11 cellular contexts compared by ENCODE assay signal in genomic region chr1:59016390-59016789, GRCh38.
A peak's percentile ranks its signal among the peaks of the same experiment; 100 is the strongest.
DNase-seq lines count a peak whose midpoint lies in the region; ATAC-seq and TF ChIP-seq lines count a peak whose summit lies in the region.
"Had no signal": no experiment of that assay in that cellular context is flagged by ENCODE, and none has a peak within 500 bp of the region (broad histone marks: within the 10 kb centered on the region; RNA-seq: fewer than 3 reads in every experiment).

No MANE protein-coding gene starts in this region.

- no CpG with 5 or more reads among the region's 2 CpGs for WGBS in trophoblast cell (ENCODE audit: extremely low coverage, insufficient coverage, insufficient read length)

- peak overlapping the region; percentile 37 for H3K27ac ChIP-seq in brain microvascular endothelial cell
- no peak overlapping the region for H3K27ac ChIP-seq in trophoblast cell (ENCODE audit: low read depth, low read length)

- peaks cover 30 to 38% of the 10 kb centered on the region in 2 experiments for H3K4me1 ChIP-seq in trophoblast cell (ENCODE audit: control insufficient read depth in 1 of 2, insufficient read depth in 2 of 2, low read length in 2 of 2)

- H3K14ac ChIP-seq in trophoblast cell (ENCODE audit: low read length): peak overlapping the region; percentile 15

- peak overlapping the region; percentile 58 for H4K91ac ChIP-seq in trophoblast cell (ENCODE audit: low read depth, low read length)

- TF ChIP-seq CTCF in brain microvascular endothelial cell (IDR thresholded peaks at IDR 0.05; ENCODE audit: low read depth, low read length, missing control alignments): peak; percentile 6

- H3K27me3 ChIP-seq in brain microvascular endothelial cell (replicated peaks) (no peaks in the 10 kb centered on the region), trophoblast cell (ENCODE audit: insufficient read depth, low read length) (no peaks in the 10 kb centered on the region)

- in situ Hi-C loops in brain microvascular endothelial cell (cut with HindIII; ENCODE audit: low pct_ligation_motif_present, low sequenced_read_pairs): no loop called here

- no peak overlapping the region for H4K8ac ChIP-seq in trophoblast cell (ENCODE audit: low read depth, low read length)

- H3K23ac ChIP-seq in trophoblast cell (ENCODE audit: low read length): no peak overlapping the region

- H3K79me1 ChIP-seq in trophoblast cell (ENCODE audit: low read length): peaks cover 13% of the 10 kb centered on the region

- no peaks in the 10 kb centered on the region for H3K36me3 ChIP-seq in brain microvascular endothelial cell (replicated peaks)
- H3K36me3 ChIP-seq in trophoblast cell (ENCODE audit: control insufficient read depth in 1 of 2, insufficient read depth in 2 of 2, low read length in 2 of 2): no peaks in the 10 kb centered on the region

- H4K12ac ChIP-seq in trophoblast cell (ENCODE audit: low read depth, low read length): no peak overlapping the region

- peak; percentile 27 for DNase-seq in NCI-H1092 treated with DMSO at 0.1 percent for 48 hours (lab: John Stamatoyannopoulos, UW)
- DNase-seq in NCI-H1092 (lab: John Stamatoyannopoulos, UW): no peak
- peak; percentile 53 for DNase-seq in NCI-H146 treated with DMSO at 0.1 percent for 48 hours (lab: John Stamatoyannopoulos, UW; ENCODE audit: unreplicated experiment)
- peak; percentile 25 for DNase-seq in brain microvascular endothelial cell
- DNase-seq in trophoblast cell: no peak
- no peak for DNase-seq in NAMALWA (ENCODE audit: low spot score)
- no peak for DNase-seq in iPS-NIHi11 (ENCODE audit: low spot score)
- DNase-seq: 8988T; activated CD4-positive, CD25-positive, alpha-beta regulatory T cell; NCI-H2081 had no signal

- no peak overlapping the region for H2AFZ ChIP-seq in trophoblast cell (ENCODE audit: insufficient read depth, low read length, poor library complexity)

- H3K79me2 ChIP-seq in trophoblast cell (ENCODE audit: control insufficient read depth, insufficient read depth, low read length, poor library complexity): no peaks in the 10 kb centered on the region

- peak overlapping the region; percentile 2 for H2AK5ac ChIP-seq in trophoblast cell (ENCODE audit: low read length)

- H3K4ac ChIP-seq in trophoblast cell (ENCODE audit: low read depth, low read length): no peak overlapping the region

- H3K18ac ChIP-seq in trophoblast cell (ENCODE audit: low read length): no peak overlapping the region

- ATAC-seq in HG03520 (IDR thresholded peaks at IDR 0.05; ENCODE audit: unreplicated experiment): no peak

- H2BK12ac ChIP-seq in trophoblast cell (ENCODE audit: low read length): peak overlapping the region; percentile 47

- H3K4me2 ChIP-seq in trophoblast cell (ENCODE audit: low read length): no peak overlapping the region

- H3K9me3 ChIP-seq in trophoblast cell (ENCODE audit: insufficient read depth, low read depth, low read length): no peaks in the 10 kb centered on the region

- H3K9ac ChIP-seq in trophoblast cell (ENCODE audit: low read length): no peak overlapping the region

- H3K4me3 ChIP-seq in brain microvascular endothelial cell (ENCODE audit: low read depth, low read length) (no peak overlapping the region), trophoblast cell (ENCODE audit: low read depth, low read length) (no peak overlapping the region)

- peak overlapping the region; percentile 8 for H2BK5ac ChIP-seq in trophoblast cell (ENCODE audit: low read depth, low read length, poor library complexity)

- peak overlapping the region; percentile 18 for H2BK120ac ChIP-seq in trophoblast cell (ENCODE audit: insufficient read depth, low read length, poor library complexity)

Comparison
In these comparisons a context has a peak if more than half of its experiments do, and no peak if none do; other contexts are left out.
1. DNase-seq: peak in NCI-H1092 treated with DMSO at 0.1 percent for 48 hours (single experiment), NCI-H146 treated with DMSO at 0.1 percent for 48 hours (single experiment) and brain microvascular endothelial cell (single experiment); none in NCI-H1092 (single experiment), trophoblast cell (0 of 2), NAMALWA (single experiment) and iPS-NIHi11 (single experiment).